In the genomic region with DNA sequence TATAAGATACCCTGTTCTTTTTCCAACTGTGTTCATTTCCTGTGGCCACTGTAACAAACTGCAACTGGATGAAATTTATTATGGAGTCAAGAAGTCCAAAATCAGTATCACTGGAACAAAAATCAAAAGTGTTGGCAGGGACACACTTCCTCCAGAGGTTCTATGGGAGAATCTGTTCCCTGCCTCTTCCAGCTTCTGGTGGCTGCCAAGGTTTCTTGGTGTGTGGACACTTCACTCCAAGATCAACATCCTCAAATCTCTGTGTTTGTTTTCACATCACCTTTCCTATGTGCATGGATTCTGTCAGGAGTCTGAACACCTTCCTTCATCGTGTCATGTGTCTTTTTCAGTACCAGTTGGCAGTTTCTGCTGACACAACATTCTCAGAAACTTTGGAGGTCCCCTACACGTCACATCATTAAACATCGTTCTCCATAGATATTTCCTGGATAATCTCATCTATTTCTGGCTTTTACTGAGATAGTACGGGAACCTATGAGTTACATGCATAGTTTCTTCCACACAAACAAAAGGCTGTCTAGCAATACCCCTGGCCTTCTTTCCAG, we compare ENCODE assay signal across 2 cellular contexts.
A peak's percentile ranks its signal among the peaks of the same experiment; 100 is the strongest.
TF ChIP-seq lines count a peak whose summit lies in the region.

No MANE protein-coding gene starts in this region.

TF ChIP-seq in A549, 52 proteins besides CTCF, POLR2A, EP300 and RAD21:
- TF ChIP-seq NR3C1 (IDR thresholded peaks at IDR 0.05) (no peak), MAFK (IDR thresholded peaks at IDR 0.05; ENCODE audit: partially characterized antibody) (peak; percentile 80), CEBPB (IDR thresholded peaks at IDR 0.05) (no peak), JUNB (IDR thresholded peaks at IDR 0.05) (no peak), GATA3 (IDR thresholded peaks at IDR 0.05; ENCODE audit: borderline replicate concordance) (no peak), PHF8 (IDR thresholded peaks at IDR 0.05; ENCODE audit: borderline replicate concordance, low read depth) (no peak), RCOR1 (IDR thresholded peaks at IDR 0.05; ENCODE audit: low read depth, low read length) (no peak), KDM1A (IDR thresholded peaks at IDR 0.05; ENCODE audit: low read depth) (no peak), ZFP36 (IDR thresholded peaks at IDR 0.05; ENCODE audit: borderline replicate concordance, partially characterized antibody) (no peak)

TF ChIP-seq in K562, 482 proteins besides CTCF, POLR2A, EP300 and RAD21:
- TF ChIP-seq LEF1 (IDR thresholded peaks at IDR 0.05) (no peak), ZNF232 (CRISPR knock-in tag; IDR thresholded peaks at IDR 0.05) (no peak), MAFG (tag; conservative IDR thresholded peaks at IDR 0.05) (0 out of 2 replicates have a peak, but pooled peaks have one; percentile 15), L3MBTL2 (IDR thresholded peaks at IDR 0.05) (no peak), ZNF311 (CRISPR knock-in tag; IDR thresholded peaks at IDR 0.05) (no peak), C11orf30 (IDR thresholded peaks at IDR 0.05; ENCODE audit: low read depth) (peak; percentile 16; the same call in 1 of the 2 replicates), MAFF (IDR thresholded peaks at IDR 0.05; ENCODE audit: low read length) (peak; percentile 21; the same call in 1 of the 2 replicates), ZNF316 (IDR thresholded peaks at IDR 0.05) (peak; percentile 71)
